In genomic region chr4:121168446-121168845, GRCh38 we compare ENCODE assay signal across 11 cellular contexts. TPM values are rescaled to one million over a fixed set of nuclear protein-coding genes. Genes with fewer than 3 reads are reported as not detected.
DNase-seq lines count a peak whose midpoint lies in the region; ATAC-seq and TF ChIP-seq lines count a peak whose summit lies in the region.
"Had no signal": no experiment of that assay in that cellular context is flagged by ENCODE, and none has a peak within 500 bp of the region (broad histone marks: within the 10 kb centered on the region; RNA-seq: fewer than 3 reads in every experiment).

No MANE protein-coding gene starts in this region.

- POLR2A ChIA-PET in HEK293T (lab: Yijun Ruan, JAX), result no interaction called here

- H3K4me3 ChIP-seq in GM12864 (ENCODE audit: low read depth, low read length) (no peak overlapping the region), ovary (no peak overlapping the region)
- H3K4me3 ChIP-seq: SK-N-MC had no signal

- H3K27me3 ChIP-seq in ovary, result no peaks in the 10 kb centered on the region

- no peak for TF ChIP-seq EP300 in ovary (IDR thresholded peaks at IDR 0.05)

- ATAC-seq in GM19463 (IDR thresholded peaks at IDR 0.05; ENCODE audit: unreplicated experiment) (peak; percentile 41), HG02763 (IDR thresholded peaks at IDR 0.05; ENCODE audit: unreplicated experiment) (peak; percentile 46), HG03378 (IDR thresholded peaks at IDR 0.05; ENCODE audit: unreplicated experiment) (peak; percentile 37)

- H3K36me3 ChIP-seq in ovary, result no peaks in the 10 kb centered on the region

- TF ChIP-seq CTCF in GM12864 (IDR thresholded peaks at IDR 0.05; ENCODE audit: low read depth, low read length, missing control alignments), result no peak
- no peak for TF ChIP-seq CTCF in ovary (IDR thresholded peaks at IDR 0.05)

- intact Hi-C loops in ovary (cut with DNase I), result no loop called here

- DNase-seq in GM12864 (ENCODE audit: low read depth), result peak; percentile 22
- no peak for DNase-seq in HEK293T (ENCODE audit: extremely low spot score)
- no peak for DNase-seq in T-helper 2 cell
- no peak for DNase-seq in amniotic stem cell (lab: John Stamatoyannopoulos, UW)
- no peak for DNase-seq in ovary
- DNase-seq: activated CD4-positive, alpha-beta memory T cell treated with anti-CD3 and anti-CD28 coated beads, Interleukin-2, amount 10 ng/mL, durations not matched to agents 7 days and 5 days; left ventricle myocardium superior had no signal

- WGBS in ovary, 3 donors, result 75 to 82% (median 82%) methylated on average over 2 of the region's 2 CpGs

- H3K9me3 ChIP-seq in ovary, result no peaks in the 10 kb centered on the region

- no peak for TF ChIP-seq POLR2A in ovary (IDR thresholded peaks at IDR 0.05)

- no peak overlapping the region for H3K27ac ChIP-seq in ovary
- H3K27ac ChIP-seq: SK-N-MC had no signal

- CTCF ChIA-PET in HEK293T (lab: Yijun Ruan, JAX), result no interaction called here

- H3K4me1 ChIP-seq in ovary (ENCODE audit: insufficient read depth), result no peaks in the 10 kb centered on the region

TF ChIP-seq in HEK293T, 16 proteins besides CTCF, POLR2A, EP300 and RAD21:
- no peak for TF ChIP-seq ZNF384 (IDR thresholded peaks at IDR 0.05)
- no peak for TF ChIP-seq PKNOX1 (IDR thresholded peaks at IDR 0.05)
- no peak for TF ChIP-seq TARDBP (IDR thresholded peaks at IDR 0.05)
- TF ChIP-seq ARNT (IDR thresholded peaks at IDR 0.05), result no peak
- no peak for TF ChIP-seq LEF1 (IDR thresholded peaks at IDR 0.05; ENCODE audit: borderline replicate concordance)
- no peak for TF ChIP-seq BHLHE40 (IDR thresholded peaks at IDR 0.05; ENCODE audit: borderline replicate concordance)
- no peak for TF ChIP-seq FOXM1 (IDR thresholded peaks at IDR 0.05; ENCODE audit: borderline replicate concordance)
- no peak for TF ChIP-seq CTBP1 (IDR thresholded peaks at IDR 0.05; ENCODE audit: borderline replicate concordance)
TF ChIP-seq in HEK293T: peak in this region for 0.

RNA-seq across cellular contexts. Expression of gene TNIP3, which starts 4.3 kb away (rescaled TPM):
- under 1 TPM in 3 of 7 donors, not detected in 4; 0.12 to 0.60 (median 0.15) TPM for total RNA-seq in ovary
- polyA plus RNA-seq in ovary, result under 1 TPM; 0.05 to 0.15 TPM
- total RNA-seq: left ventricle myocardium superior had no signal
